In the genomic region with DNA sequence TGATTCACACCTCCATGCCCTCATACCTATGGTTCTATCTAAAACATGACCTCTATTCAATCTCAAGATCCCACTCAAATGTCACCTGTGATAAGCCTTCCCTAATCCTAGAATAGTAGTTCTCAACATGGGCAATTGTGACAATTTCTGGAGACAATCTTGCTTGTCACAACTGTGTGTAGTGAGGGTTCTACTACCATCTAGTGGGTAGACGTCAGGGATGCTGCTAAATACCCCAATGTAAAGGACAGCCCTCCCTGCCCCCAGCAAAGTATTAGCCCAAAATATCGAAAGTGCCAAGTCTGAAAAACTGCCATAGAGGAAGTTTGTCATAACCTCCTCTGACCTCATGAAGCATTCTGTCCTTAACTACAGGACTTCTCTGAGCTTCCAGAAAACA, we compare ENCODE assay signal across 31 cellular contexts.
"Had no signal": no experiment of that assay in that cellular context is flagged by ENCODE, and none has a peak within 500 bp of the region (broad histone marks: within the 10 kb centered on the region; RNA-seq: fewer than 3 reads in every experiment).

No MANE protein-coding gene starts in this region.

- H3K4me1 ChIP-seq: breast epithelium, vagina had no signal

- H3K4me3 Mint-ChIP-seq: activated CD8-positive, alpha-beta T cell treated with anti-CD3 and anti-CD28 coated beads, Interleukin-2, amount 10 ng/mL, durations not matched to agents 7 days and 5 days; activated naive CD8-positive, alpha-beta T cell treated with anti-CD3 and anti-CD28 coated beads, Interleukin-2, amount 10 ng/mL, durations not matched to agents 7 days and 5 days; central memory CD8-positive, alpha-beta T cell; immature natural killer cell; mesothelial cell of epicardium; natural killer cell treated with Interleukin-12 subunit alpha and Interleukin-12 subunit beta and Interleukin-15 and Interleukin-18, amount 100 ng/mL, for 72 hours; type B pancreatic cell had no signal

- H3K9me3 ChIP-seq: breast epithelium, left lung, sigmoid colon, thoracic aorta, vagina had no signal

- H3K27me3 ChIP-seq: breast epithelium, hepatocyte, left lung, sigmoid colon, vagina had no signal

- H3K27ac ChIP-seq: breast epithelium, hepatocyte, left lung, sigmoid colon, thoracic aorta, vagina, VCaP had no signal

- H3K4me2 ChIP-seq: hepatocyte, smooth muscle cell had no signal

- H3K27ac Mint-ChIP-seq: activated CD8-positive, alpha-beta T cell treated with anti-CD3 and anti-CD28 coated beads, Interleukin-2, amount 10 ng/mL, durations not matched to agents 7 days and 5 days; activated naive CD8-positive, alpha-beta T cell treated with anti-CD3 and anti-CD28 coated beads, Interleukin-2, amount 10 ng/mL, durations not matched to agents 7 days and 5 days; immature natural killer cell; mesothelial cell of epicardium; natural killer cell treated with Interleukin-12 subunit alpha and Interleukin-12 subunit beta and Interleukin-15 and Interleukin-18, amount 100 ng/mL, for 72 hours; progenitor cell of endocrine pancreas; type B pancreatic cell had no signal

- ATAC-seq: activated CD8-positive, alpha-beta T cell treated with anti-CD3 and anti-CD28 coated beads, Interleukin-2, amount 10 ng/mL, durations not matched to agents 7 days and 5 days; esophagus mucosa; left lung; natural killer cell treated with Interleukin-12 subunit alpha and Interleukin-12 subunit beta and Interleukin-15 and Interleukin-18, amount 100 ng/mL, for 72 hours had no signal

- H3K9me3 Mint-ChIP-seq: central memory CD8-positive, alpha-beta T cell; immature natural killer cell; mesothelial cell of epicardium; natural killer cell treated with Interleukin-12 subunit alpha and Interleukin-12 subunit beta and Interleukin-15 and Interleukin-18, amount 100 ng/mL, for 72 hours; type B pancreatic cell had no signal

- H2AFZ ChIP-seq: hepatocyte had no signal

- H3K4me3 ChIP-seq: breast epithelium, hepatocyte, left lung, lung, sigmoid colon, smooth muscle cell, thoracic aorta, vagina had no signal

- H3K36me3 ChIP-seq: breast epithelium, left lung, thoracic aorta, vagina had no signal

- DNase-seq: activated CD4-positive, alpha-beta T cell treated with anti-CD3 and anti-CD28 coated beads, Interleukin-2, amount 50 U/mL, for 1 hour; activated CD4-positive, CD25-positive, alpha-beta regulatory T cell treated with anti-CD3 and anti-CD28 coated beads, Interleukin-2, amount 50 U/mL, for 72 hours; activated CD8-positive, alpha-beta T cell treated with anti-CD3 and anti-CD28 coated beads, Interleukin-2, amount 10 ng/mL, durations not matched to agents 7 days and 5 days; activated naive CD4-positive, alpha-beta T cell treated with Interleukin-2 at 50 U/mL for 16 hours; activated naive CD8-positive, alpha-beta T cell treated with anti-CD3 and anti-CD28 coated beads, Interleukin-2, amount 10 ng/mL, durations not matched to agents 7 days and 5 days; activated T-cell treated with anti-CD3 and anti-CD28 coated beads, Interleukin-2, amount 50 U/mL, for 48 hours; amniotic stem cell; effector memory CD4-positive, alpha-beta T cell; foreskin melanocyte; immature natural killer cell; left lung; retina; sigmoid colon; stimulated activated CD4-positive, alpha-beta T cell treated with anti-CD3 and anti-CD28 coated beads, Interleukin-15, amount 100 ng/mL, for 24 hours; stimulated activated CD8-positive, alpha-beta memory T cell treated with anti-CD3 and anti-CD28 coated beads, Interleukin-4, amount 100 ng/mL, for 48 hours; stimulated activated naive CD4-positive, alpha-beta T cell had no signal

- FAIRE-seq: colon, endothelial cell of umbilical vein had no signal

- H3K36me3 Mint-ChIP-seq: immature natural killer cell; natural killer cell treated with Interleukin-12 subunit alpha and Interleukin-12 subunit beta and Interleukin-15 and Interleukin-18, amount 100 ng/mL, for 72 hours had no signal

- H3K27me3 Mint-ChIP-seq: activated naive CD8-positive, alpha-beta T cell treated with anti-CD3 and anti-CD28 coated beads, Interleukin-2, amount 10 ng/mL, durations not matched to agents 7 days and 5 days; central memory CD8-positive, alpha-beta T cell; natural killer cell treated with Interleukin-12 subunit alpha and Interleukin-12 subunit beta and Interleukin-15 and Interleukin-18, amount 100 ng/mL, for 72 hours; progenitor cell of endocrine pancreas; type B pancreatic cell had no signal
